Comparison of ENCODE assay signal across 14 cellular contexts in the genomic region with DNA sequence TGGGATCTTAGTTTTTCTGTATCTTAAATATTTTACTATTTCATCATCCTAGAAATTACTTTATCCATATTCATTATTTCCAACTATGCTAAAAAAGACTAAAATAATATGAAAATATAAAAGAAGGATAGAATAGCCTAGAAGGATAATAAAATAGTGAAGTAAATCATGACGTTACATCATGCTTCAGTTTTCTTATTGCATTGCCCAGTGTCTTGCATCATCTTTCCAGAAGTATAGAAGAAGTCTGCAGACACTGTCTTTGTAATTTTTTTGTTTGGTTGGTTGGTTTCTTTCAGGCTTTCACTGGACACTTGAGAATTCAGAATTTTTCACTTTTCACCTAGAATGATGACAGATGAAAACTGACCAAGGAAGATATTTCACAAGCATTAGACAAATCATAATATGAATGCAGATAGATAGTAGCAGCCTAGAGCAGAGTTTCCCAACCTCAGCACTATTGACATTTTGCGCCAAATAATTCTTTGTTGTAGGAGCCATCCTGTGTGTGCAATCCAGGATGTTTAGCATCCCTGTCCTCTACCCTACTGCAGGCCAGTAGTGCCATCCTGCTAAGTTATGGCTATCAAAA. TPM values are rescaled to one million over a fixed set of nuclear protein-coding genes. Genes with fewer than 3 reads are reported as not detected.
"Had no signal": no experiment of that assay in that cellular context is flagged by ENCODE, and none has a peak within 500 bp of the region (broad histone marks: within the 10 kb centered on the region; RNA-seq: fewer than 3 reads in every experiment).

No MANE protein-coding gene starts in this region.

RNA-seq across cellular contexts. Expression of a gene that starts 23.3 kb away (rescaled TPM):
- total RNA-seq: stomach, subcutaneous adipose tissue, suprapubic skin, temporal lobe, thoracic aorta, thyroid gland, tibial nerve, transverse colon, upper lobe of left lung, upper lobe of right lung, ureter, urinary bladder, uterus, vagina had no signal
- polyA plus RNA-seq: stomach, urinary bladder had no signal
